Comparison of ENCODE assay signal across 3 cellular contexts in the genomic region with DNA sequence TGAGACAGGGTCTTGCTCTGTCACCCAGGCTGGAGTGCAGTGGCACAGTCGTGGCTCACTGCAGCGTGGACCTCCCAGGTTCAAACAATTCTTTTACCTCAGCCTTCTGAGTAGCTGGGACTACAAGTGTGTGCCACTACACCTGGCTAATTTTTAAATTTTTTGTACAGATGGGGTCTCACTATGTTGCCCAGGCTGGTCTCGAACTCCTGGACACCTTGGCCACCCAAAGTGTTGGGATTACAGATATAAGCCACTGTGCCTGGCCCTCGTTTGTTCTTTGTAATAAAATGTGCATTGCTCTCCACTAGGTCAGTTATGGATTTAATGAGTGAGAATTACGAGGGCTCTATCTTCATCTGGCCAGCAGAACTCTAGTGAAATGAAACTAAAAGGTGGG. TPM values are rescaled to one million over a fixed set of nuclear protein-coding genes. Genes with fewer than 3 reads are reported as not detected.
"Had no signal": no experiment of that assay in that cellular context is flagged by ENCODE, and none has a peak within 500 bp of the region (broad histone marks: within the 10 kb centered on the region; RNA-seq: fewer than 3 reads in every experiment).

No MANE protein-coding gene starts in this region.

RNA-seq across cellular contexts. Expression of a gene that starts 24.0 kb away (rescaled TPM):
- total RNA-seq: activated T-helper 1 cell treated with anti-CD3 and anti-CD28 coated beads, Interleukin-12 subunit alpha, Interleukin-12 subunit beta, Interleukin-2, Interleukin-4 antibody, amounts not matched to agents 30 ng/mL and 10 ng/mL and 1 ng/mL, durations not matched to agents 14 hours and 24 hours and 36 hours; ascending aorta had no signal
- polyA plus RNA-seq: aorta had no signal
